Comparison of ENCODE assay signal across 8 cellular contexts in the genomic region with DNA sequence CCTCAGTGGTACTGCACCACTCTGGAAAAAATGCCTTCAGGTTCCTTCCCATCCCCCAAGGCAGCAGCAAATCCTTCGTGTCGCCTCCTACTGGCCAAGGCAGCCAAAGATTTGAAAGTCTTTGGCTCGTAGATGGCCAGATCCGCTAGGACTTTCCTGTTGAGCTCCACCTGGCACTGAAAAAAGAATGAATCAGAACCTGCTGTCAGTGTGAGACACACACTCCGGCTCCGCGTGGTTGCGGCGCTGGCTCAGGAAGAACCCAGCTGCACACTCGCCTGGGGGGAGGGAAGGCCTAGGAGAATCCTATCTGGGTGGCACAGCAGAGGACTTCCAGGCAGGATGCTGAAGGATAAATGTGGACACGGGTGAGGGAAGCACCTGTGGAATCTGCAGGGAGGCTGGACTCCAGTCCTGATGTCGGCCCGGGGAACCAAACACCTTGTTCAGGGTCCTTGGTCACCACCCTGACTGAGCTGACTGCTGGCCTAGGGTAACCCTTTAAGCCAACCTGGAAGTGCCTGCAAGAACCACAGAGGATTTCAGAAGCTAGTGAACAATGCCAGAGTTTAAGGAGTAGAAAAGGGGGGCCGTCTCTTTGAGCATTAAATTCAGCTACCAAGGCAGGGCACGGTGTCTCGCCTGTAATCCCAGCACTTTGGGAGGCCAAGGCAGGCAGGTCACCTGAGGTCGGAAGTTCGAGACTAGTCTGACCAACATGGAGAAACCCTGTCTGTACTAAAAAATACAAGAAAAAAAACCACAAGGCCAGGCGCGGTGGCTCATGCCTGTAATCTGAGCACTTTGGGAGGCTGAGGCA. TPM values are rescaled to one million over a fixed set of nuclear protein-coding genes. Genes with fewer than 3 reads are reported as not detected.
DNase-seq lines count a peak whose midpoint lies in the region; ATAC-seq, FAIRE-seq and TF ChIP-seq lines count a peak whose summit lies in the region.

No MANE protein-coding gene starts in this region.

- WGBS in GM12878 (ENCODE audit: insufficient coverage, insufficient replicate concordance, low lambda C conversion rate, missing lambda C conversion rate) = 80% methylated on average over 20 of the region's 20 CpGs

- H3K27me3 ChIP-seq in CD4-positive, alpha-beta memory T cell (ENCODE audit: insufficient read depth, low read length) = no peaks in the 10 kb centered on the region
- H3K27me3 ChIP-seq in GM12878 (replicated peaks in 1 of 2; ENCODE audit: control insufficient read depth in 2 of 2, insufficient read depth in 2 of 2, low read length in 1 of 2) (no peaks in the 10 kb centered on the region), lower lobe of right lung (ENCODE audit: low read depth) (no peaks in the 10 kb centered on the region)

- TF ChIP-seq CTCF in GM20000 (IDR thresholded peaks at IDR 0.05; ENCODE audit: extremely low read depth, missing control alignments) (peak; percentile 49), GM12878 (IDR thresholded peaks at IDR 0.05 in 2 of 3, conservative IDR thresholded peaks at IDR 0.05 in 1 of 3; ENCODE audit: control insufficient read depth in 2 of 3, extremely low read depth in 1 of 3, insufficient read depth in 1 of 3, low read depth in 3 of 3, low read length in 3 of 3) (peak; percentile 33 to 69 (median 56)), lower lobe of right lung (IDR thresholded peaks at IDR 0.05) (peak; percentile 39)

- H3K27ac ChIP-seq in CD4-positive, alpha-beta memory T cell (ENCODE audit: low read depth, low read length) = no peak overlapping the region
- H3K27ac ChIP-seq in GM12878 (ENCODE audit: control insufficient read depth, insufficient read depth) = no peak overlapping the region
- H3K27ac ChIP-seq in lower lobe of right lung = no peak overlapping the region

- H4K20me1 ChIP-seq in GM12878 (ENCODE audit: control insufficient read depth, insufficient read depth) = no peaks in the 10 kb centered on the region; the same call in 1 of the 2 replicates

- POLR2A ChIA-PET in CD4-positive, alpha-beta memory T cell (lab: Charles Lee; ENCODE audit: partially characterized antibody) = interaction anchor here (1.1 to 7.1 kb wide), 2 partner anchors 9 to 27 kb away, joined by 3 to 149 read pairs; a partner anchor contains a TSS
- POLR2A ChIA-PET in GM12878 (lab: Charles Lee) = interaction anchor here (0.7 to 1.2 kb wide), 2 partner anchors 39 to 134 kb away, joined by 3 to 4 read pairs; no protein-coding TSS in a partner anchor

- H3K9ac ChIP-seq in GM12878 (ENCODE audit: control insufficient read depth, insufficient read depth, low read length) = no peak overlapping the region

- peaks cover 50% of the 10 kb centered on the region for H3K36me3 ChIP-seq in CD4-positive, alpha-beta memory T cell (ENCODE audit: insufficient read depth, low read length)
- H3K36me3 ChIP-seq in GM12878 (ENCODE audit: control insufficient read depth in 2 of 2, insufficient read depth in 2 of 2, low read length in 1 of 2) (peaks cover 13 to 27% of the 10 kb centered on the region in 2 experiments), lower lobe of right lung (peaks cover 68% of the 10 kb centered on the region)

- RAD21 ChIA-PET in GM12878 (lab: Charles Lee; ENCODE audit: unreplicated experiment) = interaction anchor here (1.0 kb wide), 1 partner anchor 35 kb away, joined by 3 read pairs; no protein-coding TSS in a partner anchor

- H3K4me3 Mint-ChIP-seq in CD4-positive, alpha-beta memory T cell = peak overlapping the region in 6 of 8 donors; percentile 11 to 64 (median 60)

- no peaks in the 10 kb centered on the region for H3K27me3 Mint-ChIP-seq in CD4-positive, alpha-beta memory T cell

- peaks cover 73% of the 10 kb centered on the region for H3K79me2 ChIP-seq in GM12878 (ENCODE audit: control insufficient read depth, insufficient read depth, low read length)

- no peak for TF ChIP-seq EP300 in GM12878 (IDR thresholded peaks at IDR 0.05; ENCODE audit: borderline replicate concordance in 1 of 2, control insufficient read depth in 1 of 2, low read depth in 2 of 2, low read length in 2 of 2)

- 0 out of 2 replicates have a peak, but pooled peaks have one; percentile 17 for TF ChIP-seq RAD21 in GM12878 (IDR thresholded peaks at IDR 0.05; ENCODE audit: insufficient read depth, low read depth, low read length)

- peaks cover 28 to 64% of the 10 kb centered on the region in 2 donors for H3K36me3 Mint-ChIP-seq in CD4-positive, alpha-beta memory T cell

- no peak for ATAC-seq in GM12878
- ATAC-seq in lower lobe of right lung = no peak
- no peak for ATAC-seq in HG03521 (IDR thresholded peaks at IDR 0.05; ENCODE audit: unreplicated experiment)
- ATAC-seq in HG03565 (IDR thresholded peaks at IDR 0.05; ENCODE audit: unreplicated experiment) = no peak

- intact Hi-C loops in CD4-positive, alpha-beta memory T cell (cut with micrococcal nuclease) = no loop called here
- intact Hi-C loops in GM12878 (cut with micrococcal nuclease; ENCODE audit: unreplicated experiment) (no loop called here), lower lobe of right lung (cut with DNase I) (no loop called here)

- SMC1A ChIA-PET in GM12878 (lab: Charles Lee; ENCODE audit: uncharacterized antibody, unreplicated experiment) = no interaction called here

- DNase-seq in CD4-positive, alpha-beta memory T cell = peak in 3 of 5 donors; percentile 21 to 34 (median 26)
- DNase-seq in GM20000 (ENCODE audit: low spot score) (no peak), GM12878 (ENCODE audit: low read depth, low spot score) (no peak), lower lobe of right lung (no peak), retina (no peak)

- in situ Hi-C loops in GM12878 (cut with MboI) = loop anchor here (5.0 kb wide), 1 partner anchor 105 kb away; no protein-coding TSS in a partner anchor

- H3K4me1 Mint-ChIP-seq in CD4-positive, alpha-beta memory T cell = peaks cover 16 to 69% (median 44%) of the 10 kb centered on the region in 4 donors

- CTCF ChIA-PET in CD4-positive, alpha-beta memory T cell (lab: Charles Lee; ENCODE audit: partially characterized antibody) = interaction anchor here (1.1 to 1.4 kb wide), 2 partner anchors 27 to 30 kb away, joined by 3 to 6 read pairs; a partner anchor contains a TSS
- CTCF ChIA-PET in GM12878 (lab: Yijun Ruan, JAX) = interaction anchor here (0.7 to 1.7 kb wide), 8 partner anchors 11 to 102 kb away, joined by 3 to 15 read pairs (median 4); a partner anchor contains a TSS

- H3K9me3 Mint-ChIP-seq in CD4-positive, alpha-beta memory T cell = peaks cover 0 to 3% (median 0%) of the 10 kb centered on the region in 8 donors

- no peak for FAIRE-seq in GM12878 (lab: Jason Lieb, UNC)

- peak overlapping the region; percentile 38 for H3K4me2 ChIP-seq in GM12878 (ENCODE audit: control insufficient read depth, insufficient read depth)

- H3K27ac Mint-ChIP-seq in CD4-positive, alpha-beta memory T cell = peak overlapping the region; percentile 57 to 89 (median 82)

- H2AFZ ChIP-seq in GM12878 (ENCODE audit: control insufficient read depth, low read depth, low read length) = no peak overlapping the region

- no peak overlapping the region for H3K4me3 ChIP-seq in CD4-positive, alpha-beta memory T cell (ENCODE audit: low read length in 2 of 2)
- H3K4me3 ChIP-seq in GM12878 (no peak overlapping the region), lower lobe of right lung (no peak overlapping the region)

- no peaks in the 10 kb centered on the region for H3K9me3 ChIP-seq in CD4-positive, alpha-beta memory T cell (ENCODE audit: control insufficient read depth in 1 of 2, low read length in 2 of 2)
- H3K9me3 ChIP-seq in GM12878 (replicated peaks; ENCODE audit: control insufficient read depth, insufficient read depth, low read length) (no peaks in the 10 kb centered on the region), lower lobe of right lung (no peaks in the 10 kb centered on the region)

- TF ChIP-seq POLR2A in GM12878 (IDR thresholded peaks at IDR 0.05; ENCODE audit: low read depth, low read length) = peak; percentile 27; the same call in 1 of the 2 replicates

- H3K4me1 ChIP-seq in CD4-positive, alpha-beta memory T cell (ENCODE audit: insufficient read depth, low read length) = peaks cover 45% of the 10 kb centered on the region
- H3K4me1 ChIP-seq in GM12878 (ENCODE audit: control insufficient read depth, insufficient read depth, low read length) (peaks cover 32% of the 10 kb centered on the region), lower lobe of right lung (peaks cover 46% of the 10 kb centered on the region)

- BruUV-seq in GM12878 (replicated peaks; lab: Mats Ljungman, UMichigan) = no TSS peak

RNA-seq across cellular contexts. Expression of a gene that starts 3.2 kb away (rescaled TPM):
- 100 to 1,000 TPM; 388 to 394 TPM for total RNA-seq in CD4-positive, alpha-beta memory T cell
- 10 to 100 TPM; 18.3 to 36.6 TPM for polyA plus RNA-seq in CD4-positive, alpha-beta memory T cell
- polyA plus RNA-seq in PFSK-1 (2012; ENCODE audit: insufficient read length, low read depth) = 157 TPM
- total RNA-seq in GM12878 (2013; cell fraction: nucleolus; rRNA removed) = 379 and 418 TPM in 2 replicates
- total RNA-seq in GM12878 (2014; rRNA removed) = 102 and 106 TPM in 2 replicates
- 42.5 and 43.2 TPM in 2 replicates for total RNA-seq in GM12878 (2014; rRNA removed; fragmentation: Illumina TruSeq; extraction: Trizol)
- total RNA-seq in GM12878 (2021) = 83.8 and 101 TPM in 2 replicates
- polyA plus RNA-seq in GM12878 (2011; ENCODE audit: low read depth) = 37.9 TPM
- 112 and 115 TPM in 2 replicates for polyA plus RNA-seq in GM12878 (2011; rRNA removed)
- polyA plus RNA-seq in GM12878 (2011; cell fraction: cytosol; rRNA removed) = 80.7 and 108 TPM in 2 replicates
- 831 and 868 TPM in 2 replicates for polyA plus RNA-seq in GM12878 (2011; cell fraction: nucleus; rRNA removed)
- polyA plus RNA-seq in GM12878 (2012) = 67.0 and 72.4 TPM in 2 replicates
- 33.7 and 54.3 TPM in 2 replicates for polyA plus RNA-seq in GM12878 (2014; fragmentation: Illumina TruSeq; extraction: Trizol)
- 1 to 10 TPM; 2.1 to 5.5 TPM for polyA plus RNA-seq in GM12878 (2014; fragmentation: Nextera tagmentation; extraction: Ambion mirVana)
- polyA plus RNA-seq in GM12878 (2014; rRNA removed) = 143 and 153 TPM in 2 replicates
- polyA plus RNA-seq in GM12878 (2016; fragmentation: Nextera tagmentation; extraction: Ambion mirVana) = 100 to 1,000 TPM; 100 to 102 TPM
- polyA minus RNA-seq in GM12878 (2011; rRNA and poly(A)+ RNA removed) = 59.9 and 80.8 TPM in 2 replicates
- 21.0 and 30.3 TPM in 2 replicates for polyA minus RNA-seq in GM12878 (2011; cell fraction: cytosol; rRNA and poly(A)+ RNA removed)
- polyA minus RNA-seq in GM12878 (2011; cell fraction: nucleus; rRNA and poly(A)+ RNA removed) = 105 and 145 TPM in 2 replicates
- total RNA-seq in lower lobe of right lung = 165 TPM

RNA-seq across cellular contexts. Expression of a gene that starts 4.8 kb away (rescaled TPM):
- 100 to 1,000 TPM; 119 to 123 TPM for total RNA-seq in CD4-positive, alpha-beta memory T cell
- 100 to 1,000 TPM; 171 to 202 TPM for polyA plus RNA-seq in CD4-positive, alpha-beta memory T cell
- polyA plus RNA-seq in PFSK-1 (2012; ENCODE audit: insufficient read length, low read depth) = 179 TPM
- 47.9 and 53.1 TPM in 2 replicates for total RNA-seq in GM12878 (2013; cell fraction: nucleolus; rRNA removed)
- total RNA-seq in GM12878 (2014; rRNA removed) (205 and 223 TPM in 2 replicates), GM12878 (2014; rRNA removed; fragmentation: Illumina TruSeq; extraction: Trizol) (132 and 153 TPM in 2 replicates), GM12878 (2021) (141 and 149 TPM in 2 replicates), lower lobe of right lung (79.8 TPM)
- 92.4 TPM for polyA plus RNA-seq in GM12878 (2011; ENCODE audit: low read depth)
- polyA plus RNA-seq in GM12878 (2011; rRNA removed) (143 and 146 TPM in 2 replicates), GM12878 (2014; fragmentation: Illumina TruSeq; extraction: Trizol) (115 and 129 TPM in 2 replicates), GM12878 (2014; fragmentation: Nextera tagmentation; extraction: Ambion mirVana) (100 to 1,000 TPM; 519 to 525 TPM), GM12878 (2014; rRNA removed) (287 and 301 TPM in 2 replicates), GM12878 (2016; fragmentation: Nextera tagmentation; extraction: Ambion mirVana) (100 to 1,000 TPM; 366 to 375 TPM)
- polyA plus RNA-seq in GM12878 (2011; cell fraction: cytosol; rRNA removed) = 168 and 192 TPM in 2 replicates
- polyA plus RNA-seq in GM12878 (2011; cell fraction: nucleus; rRNA removed) = 105 and 125 TPM in 2 replicates
- polyA plus RNA-seq in GM12878 (2012) = 151 and 170 TPM in 2 replicates
- 72.9 and 94.2 TPM in 2 replicates for polyA minus RNA-seq in GM12878 (2011; rRNA and poly(A)+ RNA removed)
- polyA minus RNA-seq in GM12878 (2011; cell fraction: cytosol; rRNA and poly(A)+ RNA removed) = 54.8 and 63.4 TPM in 2 replicates
- polyA minus RNA-seq in GM12878 (2011; cell fraction: nucleus; rRNA and poly(A)+ RNA removed) = 26.7 and 39.5 TPM in 2 replicates

RNA-seq across cellular contexts. Expression of a gene that starts 18.8 kb away (rescaled TPM):
- total RNA-seq in CD4-positive, alpha-beta memory T cell = not detected
- polyA plus RNA-seq in CD4-positive, alpha-beta memory T cell = not detected
- 1.4 TPM for polyA plus RNA-seq in PFSK-1 (2012; ENCODE audit: insufficient read length, low read depth)
- 1.2 and 1.8 TPM in 2 replicates for total RNA-seq in GM12878 (2013; cell fraction: nucleolus; rRNA removed)
- 0.17 and 0.33 TPM in 2 replicates for total RNA-seq in GM12878 (2014; rRNA removed)
- 0.18 and 0.45 TPM in 2 replicates for total RNA-seq in GM12878 (2014; rRNA removed; fragmentation: Illumina TruSeq; extraction: Trizol)
- total RNA-seq in GM12878 (2021) = 0.96 and 1.2 TPM in 2 replicates
- 0.42 TPM for polyA plus RNA-seq in GM12878 (2011; ENCODE audit: low read depth)
- polyA plus RNA-seq in GM12878 (2011; rRNA removed) = 0.12 and 0.24 TPM in 2 replicates
- 0.21 and 0.38 TPM in 2 replicates for polyA plus RNA-seq in GM12878 (2011; cell fraction: cytosol; rRNA removed)
- 2.0 and 2.3 TPM in 2 replicates for polyA plus RNA-seq in GM12878 (2011; cell fraction: nucleus; rRNA removed)
- 1.3 TPM in 2 replicates for polyA plus RNA-seq in GM12878 (2012)
- 0.14 and 0.29 TPM in 2 replicates for polyA plus RNA-seq in GM12878 (2014; fragmentation: Illumina TruSeq; extraction: Trizol)
- polyA plus RNA-seq in GM12878 (2014; fragmentation: Nextera tagmentation; extraction: Ambion mirVana) = under 1 TPM; 0.05 to 0.15 TPM
- polyA plus RNA-seq in GM12878 (2014; rRNA removed) = 0.86 and 0.94 TPM in 2 replicates
- 1 to 10 TPM; 1.8 to 2.8 TPM for polyA plus RNA-seq in GM12878 (2016; fragmentation: Nextera tagmentation; extraction: Ambion mirVana)
- polyA minus RNA-seq in GM12878 (2011; rRNA and poly(A)+ RNA removed) = 0.15 TPM in 1 of 2 replicates, not detected in the other
- polyA minus RNA-seq in GM12878 (2011; cell fraction: cytosol; rRNA and poly(A)+ RNA removed) = not detected in 2 replicates
- polyA minus RNA-seq in GM12878 (2011; cell fraction: nucleus; rRNA and poly(A)+ RNA removed) = 0.36 TPM in 1 of 2 replicates, not detected in the other
- total RNA-seq in lower lobe of right lung = 22.3 TPM

RNA-seq across cellular contexts. Expression of a gene that starts 27.3 kb away (rescaled TPM):
- total RNA-seq in CD4-positive, alpha-beta memory T cell = 10 to 100 TPM; 60.4 to 72.7 TPM
- polyA plus RNA-seq in CD4-positive, alpha-beta memory T cell = 100 to 1,000 TPM; 159 to 179 TPM
- 369 TPM for polyA plus RNA-seq in PFSK-1 (2012; ENCODE audit: insufficient read length, low read depth)
- 22.6 and 24.0 TPM in 2 replicates for total RNA-seq in GM12878 (2013; cell fraction: nucleolus; rRNA removed)
- total RNA-seq in GM12878 (2014; rRNA removed) (146 and 177 TPM in 2 replicates), GM12878 (2014; rRNA removed; fragmentation: Illumina TruSeq; extraction: Trizol) (30.2 and 37.4 TPM in 2 replicates), GM12878 (2021) (198 and 210 TPM in 2 replicates), lower lobe of right lung (82.4 TPM)
- 20.8 TPM for polyA plus RNA-seq in GM12878 (2011; ENCODE audit: low read depth)
- polyA plus RNA-seq in GM12878 (2011; rRNA removed) (38.3 and 66.8 TPM in 2 replicates), GM12878 (2014; fragmentation: Illumina TruSeq; extraction: Trizol) (3.9 and 26.5 TPM in 2 replicates), GM12878 (2014; fragmentation: Nextera tagmentation; extraction: Ambion mirVana) (10 to 100 TPM in 1 of 2 experiments, 1 to 10 TPM in 1; 6.5 to 26.6 TPM), GM12878 (2014; rRNA removed) (173 and 210 TPM in 2 replicates), GM12878 (2016; fragmentation: Nextera tagmentation; extraction: Ambion mirVana) (100 to 1,000 TPM; 341 to 366 TPM)
- 70.8 and 124 TPM in 2 replicates for polyA plus RNA-seq in GM12878 (2011; cell fraction: cytosol; rRNA removed)
- polyA plus RNA-seq in GM12878 (2011; cell fraction: nucleus; rRNA removed) = 62.5 and 90.9 TPM in 2 replicates
- 75.5 and 78.2 TPM in 2 replicates for polyA plus RNA-seq in GM12878 (2012)
- 8.2 and 28.6 TPM in 2 replicates for polyA minus RNA-seq in GM12878 (2011; rRNA and poly(A)+ RNA removed)
- 20.0 and 26.7 TPM in 2 replicates for polyA minus RNA-seq in GM12878 (2011; cell fraction: cytosol; rRNA and poly(A)+ RNA removed)
- polyA minus RNA-seq in GM12878 (2011; cell fraction: nucleus; rRNA and poly(A)+ RNA removed) = 17.2 and 20.6 TPM in 2 replicates

RNA-seq across cellular contexts. Expression of a gene that starts 33.2 kb away (rescaled TPM):
- not detected for total RNA-seq in CD4-positive, alpha-beta memory T cell
- polyA plus RNA-seq in CD4-positive, alpha-beta memory T cell = not detected
- 120 TPM for polyA plus RNA-seq in PFSK-1 (2012; ENCODE audit: insufficient read length, low read depth)
- 1.5 and 2.3 TPM in 2 replicates for total RNA-seq in GM12878 (2013; cell fraction: nucleolus; rRNA removed)
- 0.40 and 0.71 TPM in 2 replicates for total RNA-seq in GM12878 (2014; rRNA removed)
- 0.13 and 0.14 TPM in 2 replicates for total RNA-seq in GM12878 (2014; rRNA removed; fragmentation: Illumina TruSeq; extraction: Trizol)
- 1.7 and 1.8 TPM in 2 replicates for total RNA-seq in GM12878 (2021)
- polyA plus RNA-seq in GM12878 (2011; ENCODE audit: low read depth) = 0.70 TPM
- polyA plus RNA-seq in GM12878 (2011; rRNA removed) = 0.45 and 1.1 TPM in 2 replicates
- 1.4 and 2.3 TPM in 2 replicates for polyA plus RNA-seq in GM12878 (2011; cell fraction: cytosol; rRNA removed)
- 3.6 and 5.8 TPM in 2 replicates for polyA plus RNA-seq in GM12878 (2011; cell fraction: nucleus; rRNA removed)
- 4.1 and 4.9 TPM in 2 replicates for polyA plus RNA-seq in GM12878 (2012)
- 0.03 TPM in 1 of 2 replicates, not detected in the other for polyA plus RNA-seq in GM12878 (2014; fragmentation: Illumina TruSeq; extraction: Trizol)
- polyA plus RNA-seq in GM12878 (2014; fragmentation: Nextera tagmentation; extraction: Ambion mirVana) = under 1 TPM in 1 of 2 experiments, not detected in 1; 0.02 TPM
- 0.40 and 0.56 TPM in 2 replicates for polyA plus RNA-seq in GM12878 (2014; rRNA removed)
- under 1 TPM in 1 of 2 experiments, not detected in 1; 0.24 TPM for polyA plus RNA-seq in GM12878 (2016; fragmentation: Nextera tagmentation; extraction: Ambion mirVana)
- polyA minus RNA-seq in GM12878 (2011; rRNA and poly(A)+ RNA removed) = 0.51 and 0.88 TPM in 2 replicates
- polyA minus RNA-seq in GM12878 (2011; cell fraction: cytosol; rRNA and poly(A)+ RNA removed) = 0.42 and 0.80 TPM in 2 replicates
- polyA minus RNA-seq in GM12878 (2011; cell fraction: nucleus; rRNA and poly(A)+ RNA removed) = 1.7 and 1.8 TPM in 2 replicates
- 58.7 TPM for total RNA-seq in lower lobe of right lung

Comparison
In these comparisons a context has a peak if more than half of its experiments do, and no peak if none do; other contexts are left out.
1. DNase-seq: peak in CD4-positive, alpha-beta memory T cell (3 of 5); none in GM20000 (single experiment), GM12878 (single experiment), lower lobe of right lung (single experiment) and retina (single experiment).
2. Peak in every context shown above with its lines, with median percentiles within 50 percentile points of each other: CTCF ChIP-seq.